ENCODE assay signal across 9 cellular contexts in genomic region chr1:17655922-17656321, GRCh38.
"Had no signal": no experiment of that assay in that cellular context is flagged by ENCODE, and none has a peak within 500 bp of the region (broad histone marks: within the 10 kb centered on the region; RNA-seq: fewer than 3 reads in every experiment).

No MANE protein-coding gene starts in this region.

- H2AFZ ChIP-seq: GM23248 had no signal

- H3K4me2 ChIP-seq: KMS-11 had no signal

- DNase-seq: GM23248, GOT3, H9, HCEC 1CT, KBM-7 had no signal

- H3K4me3 Mint-ChIP-seq: H9, IgD-negative memory B cell had no signal

- H3K27ac Mint-ChIP-seq: H9, IgD-negative memory B cell had no signal

- FAIRE-seq: H54, HTR-8/SVneo had no signal

- H3K9ac ChIP-seq: KMS-11 had no signal

- H3K27ac ChIP-seq: GM23248, KMS-11 had no signal

- H3K36me3 Mint-ChIP-seq: IgD-negative memory B cell had no signal

- H3K9me3 Mint-ChIP-seq: H9, IgD-negative memory B cell had no signal

- H3K4me3 ChIP-seq: GM23248 had no signal
